ENCODE assay signal across 1 cellular context in genomic region chr1:32333251-32333963, GRCh38.
TF ChIP-seq lines count a peak whose summit lies in the region.

No MANE protein-coding gene starts in this region.

TF ChIP-seq in IMR-90, 13 proteins besides CTCF, POLR2A, EP300 and RAD21:
- no peak for TF ChIP-seq RFX5 (IDR thresholded peaks at IDR 0.05; ENCODE audit: low read depth, low read length)
- TF ChIP-seq USF2 (IDR thresholded peaks at IDR 0.05; ENCODE audit: low read depth, low read length): no peak
- TF ChIP-seq FOS (IDR thresholded peaks at IDR 0.05; ENCODE audit: low read depth, low read length): no peak
- TF ChIP-seq ELK1 (IDR thresholded peaks at IDR 0.05; ENCODE audit: borderline replicate concordance, low read depth, low read length): no peak
- TF ChIP-seq MAZ (IDR thresholded peaks at IDR 0.05; ENCODE audit: borderline replicate concordance, low read depth, low read length): no peak
- TF ChIP-seq CHD1 (IDR thresholded peaks at IDR 0.05; ENCODE audit: low read depth, low read length): no peak
- TF ChIP-seq MAFK (IDR thresholded peaks at IDR 0.05; ENCODE audit: low read depth, low read length): no peak
- TF ChIP-seq RCOR1 (IDR thresholded peaks at IDR 0.05; ENCODE audit: insufficient replicate concordance, low read length): no peak
- no peak for TF ChIP-seq SMC3 (IDR thresholded peaks at IDR 0.05; ENCODE audit: low read depth, low read length)
- no peak for TF ChIP-seq CEBPB (IDR thresholded peaks at IDR 0.05; ENCODE audit: low read depth, low read length)
- no peak for TF ChIP-seq NFE2L2 (IDR thresholded peaks at IDR 0.05; ENCODE audit: low read depth, low read length)
- no peak for TF ChIP-seq MXI1 (IDR thresholded peaks at IDR 0.05; ENCODE audit: borderline replicate concordance, low read depth, low read length)
- TF ChIP-seq BHLHE40 (IDR thresholded peaks at IDR 0.05; ENCODE audit: low read depth, low read length): no peak
